8 cellular contexts compared by ENCODE assay signal in the genomic region with DNA sequence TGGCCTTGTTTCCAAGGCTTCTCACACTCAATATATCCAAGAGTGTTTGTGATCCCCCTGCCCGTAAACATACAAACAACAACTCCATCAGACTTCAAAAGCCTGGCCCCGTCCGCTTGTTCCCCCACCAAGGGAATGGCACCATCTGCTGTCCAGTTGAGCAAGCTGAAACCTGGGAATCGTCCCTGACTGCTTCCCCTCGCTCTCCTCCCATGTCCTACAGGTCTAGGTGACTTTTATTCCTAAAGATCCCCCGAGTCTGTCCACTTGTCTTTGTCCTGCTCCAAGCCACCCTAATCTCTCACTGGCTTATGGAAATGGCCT. TPM values are rescaled to one million over a fixed set of nuclear protein-coding genes. Genes with fewer than 3 reads are reported as not detected.
DNase-seq lines count a peak whose midpoint lies in the region; TF ChIP-seq lines count a peak whose summit lies in the region.

No MANE protein-coding gene starts in this region.

- intact Hi-C loops in ovary (cut with DNase I) = loop anchor here in 3 of 4 donors (5.0 to 10.0 kb wide), 2 partner anchors 159 to 161 kb away; no protein-coding TSS in a partner anchor

- H3K4me1 ChIP-seq in ovary (ENCODE audit: insufficient read depth) = no peaks in the 10 kb centered on the region

- H3K4me3 Mint-ChIP-seq in endothelial cell (ENCODE audit: unreplicated experiment) = no peak overlapping the region

- peak; percentile 82 for DNase-seq in ELF-1 (ENCODE audit: low read depth, low spot score)
- DNase-seq in NCI-H1092 treated with DMSO at 0.1 percent for 48 hours (lab: John Stamatoyannopoulos, UW) = peak; percentile 7
- DNase-seq in endothelial cell (ENCODE audit: low spot score) = peak; percentile 71
- DNase-seq in ovary = peak in 4 of 5 donors; percentile 42 to 75 (median 58)
- no peak for DNase-seq in NCI-H446 treated with DMSO at 0.1 percent for 48 hours (lab: John Stamatoyannopoulos, UW)
- no peak for DNase-seq in glomerular visceral epithelial cell (ENCODE audit: extremely low spot score)
- no peak for DNase-seq in activated effector memory CD4-positive, alpha-beta T cell treated with Interleukin-2 at 50 U/mL for 16 hours
- DNase-seq in activated CD8-positive, alpha-beta memory T cell treated with anti-CD3 and anti-CD28 coated beads, Interleukin-2, amount 50 U/mL, for 48 hours = no peak

- H3K36me3 Mint-ChIP-seq in endothelial cell (ENCODE audit: low read depth, unreplicated experiment) = peaks cover 4% of the 10 kb centered on the region

- no peaks in the 10 kb centered on the region for H3K27me3 Mint-ChIP-seq in endothelial cell (ENCODE audit: unreplicated experiment)

- TF ChIP-seq POLR2A in ovary (IDR thresholded peaks at IDR 0.05) = peak; percentile 22

- no peak overlapping the region for H3K4me3 ChIP-seq in ovary

- H3K9me3 Mint-ChIP-seq in endothelial cell (ENCODE audit: unreplicated experiment) = no peaks in the 10 kb centered on the region

- H3K4me1 Mint-ChIP-seq in endothelial cell (ENCODE audit: unreplicated experiment) = peaks cover 19% of the 10 kb centered on the region

- 46 to 81% (median 62%) methylated on average over 6 of the region's 6 CpGs for WGBS in ovary, 3 donors

- TF ChIP-seq CTCF in endothelial cell (IDR thresholded peaks at IDR 0.05; ENCODE audit: unreplicated experiment) (peak; percentile 64), ovary (IDR thresholded peaks at IDR 0.05) (peak; percentile 19 to 77 (median 53))

- H3K27ac Mint-ChIP-seq in endothelial cell (ENCODE audit: unreplicated experiment) = no peak overlapping the region

- no peak overlapping the region for H3K27ac ChIP-seq in ovary

- H3K36me3 ChIP-seq in ovary = no peaks in the 10 kb centered on the region

- no peaks in the 10 kb centered on the region for H3K27me3 ChIP-seq in ovary

- TF ChIP-seq EP300 in ovary (IDR thresholded peaks at IDR 0.05) = no peak

- no peaks in the 10 kb centered on the region for H3K9me3 ChIP-seq in ovary

RNA-seq across cellular contexts. Expression of a gene that starts 27.9 kb away (rescaled TPM):
- 163 TPM for total RNA-seq in endothelial cell (ENCODE audit: unreplicated experiment)
- 10 to 100 TPM in 6 of 7 donors, 1 to 10 TPM in 1; 2.5 to 31.5 (median 15.4) TPM for total RNA-seq in ovary
- polyA plus RNA-seq in ovary = 10 to 100 TPM; 11.8 to 15.5 TPM

Comparison
In these comparisons a context has a peak if more than half of its experiments do, and no peak if none do; other contexts are left out.
1. DNase-seq: peak in ELF-1 (single experiment), NCI-H1092 treated with DMSO at 0.1 percent for 48 hours (single experiment), endothelial cell (single experiment) and ovary (4 of 5); none in NCI-H446 treated with DMSO at 0.1 percent for 48 hours (single experiment), glomerular visceral epithelial cell (single experiment), activated effector memory CD4-positive, alpha-beta T cell treated with Interleukin-2 at 50 U/mL for 16 hours (single experiment) and activated CD8-positive, alpha-beta memory T cell treated with anti-CD3 and anti-CD28 coated beads, Interleukin-2, amount 50 U/mL, for 48 hours (single experiment).